In the genomic region with DNA sequence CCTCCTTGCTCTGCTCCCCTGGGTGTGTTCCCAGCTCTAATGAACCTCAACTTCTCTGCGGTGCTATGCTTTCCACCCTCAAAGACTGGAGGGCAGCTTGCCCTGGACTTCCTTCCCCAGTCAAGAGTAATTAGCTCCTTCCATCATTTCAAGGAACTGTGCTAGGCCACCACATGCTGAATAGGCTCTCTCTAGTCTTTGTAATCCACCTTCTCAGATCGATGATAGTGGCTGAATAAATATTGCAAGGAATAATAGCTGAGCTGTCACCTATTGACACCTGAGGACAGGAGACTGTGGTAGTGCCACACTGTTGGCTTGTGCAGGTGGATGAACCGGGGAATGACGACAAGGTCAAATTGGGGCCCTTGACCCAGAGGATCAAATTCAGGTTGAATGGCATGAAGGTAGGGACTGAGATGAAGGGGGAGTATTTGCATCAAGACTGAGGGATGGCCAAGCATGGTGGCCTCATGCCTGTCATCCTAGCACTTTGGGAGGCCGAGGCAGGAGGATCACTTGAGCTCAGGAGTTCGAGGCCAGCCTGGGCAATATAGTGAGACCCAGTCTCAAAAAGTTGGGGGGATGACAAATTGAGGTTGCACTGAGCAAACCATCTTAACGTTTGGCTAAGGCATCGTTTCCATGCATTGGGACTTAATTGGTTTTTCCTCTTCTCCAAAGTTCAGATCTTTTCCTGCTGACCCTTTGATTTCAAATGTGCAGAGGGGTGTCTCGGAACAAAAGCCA, we compare ENCODE assay signal across 28 cellular contexts. TPM values are rescaled to one million over a fixed set of nuclear protein-coding genes. Genes with fewer than 3 reads are reported as not detected.
"Had no signal": no experiment of that assay in that cellular context is flagged by ENCODE, and none has a peak within 500 bp of the region (broad histone marks: within the 10 kb centered on the region; RNA-seq: fewer than 3 reads in every experiment).

No MANE protein-coding gene starts in this region.

- H3K4me3 ChIP-seq: body of pancreas, left lung, lung, thyroid gland had no signal

- ATAC-seq: activated CD4-positive, alpha-beta T cell treated with anti-CD3 and anti-CD28 coated beads for 36 hours; body of pancreas; naive thymus-derived CD8-positive, alpha-beta T cell had no signal

- H3K27me3 Mint-ChIP-seq: activated B cell treated with CpG ODN at 0.5 μM for 24 hours; activated CD4-positive, alpha-beta memory T cell treated with anti-CD3 and anti-CD28 coated beads for 36 hours; activated CD4-positive, alpha-beta T cell treated with anti-CD3 and anti-CD28 coated beads for 36 hours; naive thymus-derived CD8-positive, alpha-beta T cell; progenitor cell of endocrine pancreas; stimulated activated naive CD8-positive, alpha-beta T cell treated with anti-CD3 and anti-CD28 coated beads, Interleukin-15, Interleukin-2, amounts not matched to agents 100 ng/mL and 50 ng/mL, for 24 hours had no signal

- H3K27me3 ChIP-seq: body of pancreas, left lung, thyroid gland had no signal

- DNase-seq: activated B cell treated with CpG ODN at 0.5 μM for 24 hours; activated CD4-positive, alpha-beta memory T cell treated with anti-CD3 and anti-CD28 coated beads for 36 hours; activated CD4-positive, alpha-beta T cell treated with anti-CD3 and anti-CD28 coated beads for 36 hours; activated naive CD4-positive, alpha-beta T cell; activated T-cell treated with anti-CD3 and anti-CD28 coated beads, Interleukin-2, amount 50 U/mL, for 1 hour; anterior cingulate cortex; body of pancreas; caudate nucleus; dermis blood vessel endothelial cell; effector CD8-positive, alpha-beta T cell; foreskin melanocyte; immature natural killer cell; left lung; naive thymus-derived CD8-positive, alpha-beta T cell; retina; stimulated activated CD4-positive, alpha-beta T cell treated with anti-CD3 and anti-CD28 coated beads, Interleukin-2, amount 100 ng/mL, for 48 hours; substantia nigra; T1000; thyroid gland had no signal

- H3K4me3 Mint-ChIP-seq: activated B cell treated with CpG ODN at 0.5 μM for 24 hours; activated CD4-positive, alpha-beta memory T cell treated with anti-CD3 and anti-CD28 coated beads for 36 hours; activated CD4-positive, alpha-beta T cell treated with anti-CD3 and anti-CD28 coated beads for 36 hours; immature natural killer cell; naive thymus-derived CD8-positive, alpha-beta T cell; stimulated activated naive CD8-positive, alpha-beta T cell treated with anti-CD3 and anti-CD28 coated beads, Interleukin-15, Interleukin-2, amounts not matched to agents 100 ng/mL and 50 ng/mL, for 24 hours had no signal

- H3K27ac ChIP-seq: body of pancreas, left lung, thyroid gland had no signal

- H3K4me1 Mint-ChIP-seq: activated B cell treated with CpG ODN at 0.5 μM for 24 hours; activated CD4-positive, alpha-beta T cell treated with anti-CD3 and anti-CD28 coated beads for 36 hours had no signal

- H3K9me3 Mint-ChIP-seq: activated B cell treated with CpG ODN at 0.5 μM for 24 hours; activated CD4-positive, alpha-beta memory T cell treated with anti-CD3 and anti-CD28 coated beads for 36 hours; activated T-helper 2 cell treated with anti-CD3 and anti-CD28 coated beads, Interferon-gamma antibody, Interleukin-2, Interleukin-4, amounts not matched to agents 10 μg/mL and 5 μg/mL and 100 μg/mL, durations not matched to agents 14 hours and 24 hours and 36 hours; immature natural killer cell; naive thymus-derived CD8-positive, alpha-beta T cell; stimulated activated naive CD8-positive, alpha-beta T cell treated with anti-CD3 and anti-CD28 coated beads, Interleukin-15, Interleukin-2, amounts not matched to agents 100 ng/mL and 50 ng/mL, for 24 hours had no signal

- H3K4me1 ChIP-seq: body of pancreas, left lung, thyroid gland had no signal

- H3K9me3 ChIP-seq: body of pancreas, left lung, thyroid gland had no signal

- H3K27ac Mint-ChIP-seq: activated B cell treated with CpG ODN at 0.5 μM for 24 hours; activated CD4-positive, alpha-beta memory T cell treated with anti-CD3 and anti-CD28 coated beads for 36 hours; activated CD4-positive, alpha-beta T cell treated with anti-CD3 and anti-CD28 coated beads for 36 hours; activated T-helper 2 cell treated with anti-CD3 and anti-CD28 coated beads, Interferon-gamma antibody, Interleukin-2, Interleukin-4, amounts not matched to agents 10 μg/mL and 5 μg/mL and 100 μg/mL, durations not matched to agents 14 hours and 24 hours and 36 hours; progenitor cell of endocrine pancreas had no signal

RNA-seq across cellular contexts. Expression of a gene that starts 18.8 kb away (rescaled TPM):
- total RNA-seq: activated CD4-positive, alpha-beta T cell treated with anti-CD3 and anti-CD28 coated beads for 36 hours; activated T-helper 2 cell treated with anti-CD3 and anti-CD28 coated beads, Interferon-gamma antibody, Interleukin-2, Interleukin-4, amounts not matched to agents 10 μg/mL and 5 μg/mL and 100 μg/mL, durations not matched to agents 14 hours and 24 hours and 36 hours; body of pancreas; endothelial cell of umbilical vein; esophagus mucosa; kidney epithelial cell; osteocyte; T-helper 1 cell treated with Interleukin-12 subunit alpha and Interleukin-12 subunit beta and Interleukin-4 antibody, amounts not matched to agents 30 ng/mL and 1 ng/mL, for 36 hours had no signal
- polyA plus RNA-seq: immature natural killer cell; naive thymus-derived CD8-positive, alpha-beta T cell had no signal
